In the genomic region with DNA sequence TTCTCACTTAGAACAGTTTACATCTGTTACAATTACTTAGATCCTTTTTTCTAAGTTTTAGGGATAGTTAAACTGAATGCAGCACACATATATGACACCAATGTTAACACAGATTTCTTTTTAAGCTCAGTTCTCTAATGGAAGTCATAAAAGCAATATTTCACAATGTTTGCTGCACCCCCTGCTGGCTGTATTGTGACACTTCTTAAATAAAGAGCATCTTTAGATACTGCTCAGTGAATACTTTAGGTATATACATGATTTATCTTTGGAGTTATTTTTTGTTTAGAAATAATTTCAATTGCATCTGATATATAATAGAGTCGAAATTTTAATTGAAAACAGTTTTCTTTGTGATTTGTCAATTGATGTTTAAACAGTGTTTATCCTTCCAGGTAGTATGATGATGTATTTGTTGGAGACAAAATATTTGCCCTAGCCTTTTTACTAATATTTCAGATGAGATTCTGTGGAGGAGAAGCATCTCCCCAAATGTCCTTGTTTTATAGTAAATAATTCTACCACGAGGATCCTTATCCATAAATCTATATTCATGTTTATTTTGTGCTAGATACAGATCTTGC, we compare ENCODE assay signal across 8 cellular contexts.
A peak's percentile ranks its signal among the peaks of the same experiment; 100 is the strongest.
DNase-seq lines count a peak whose midpoint lies in the region; ATAC-seq and TF ChIP-seq lines count a peak whose summit lies in the region.

No MANE protein-coding gene starts in this region.

- peak; percentile 73 for ATAC-seq in CD8-positive, alpha-beta T cell
- peak; percentile 64 for ATAC-seq in GM19023 (IDR thresholded peaks at IDR 0.05; ENCODE audit: unreplicated experiment)

- H3K9ac ChIP-seq in KMS-11: no peak overlapping the region

- no peaks in the 10 kb centered on the region for H3K79me2 ChIP-seq in KMS-11 (ENCODE audit: insufficient read depth, low read depth)

- H3K4me1 Mint-ChIP-seq in CD8-positive, alpha-beta T cell (ENCODE audit: low read depth): peaks cover 3% of the 10 kb centered on the region

- intact Hi-C loops in CD8-positive, alpha-beta T cell (cut with DNase I, micrococcal nuclease): loop anchor here (1.0 to 10.0 kb wide), 6 partner anchors 139 to 955 kb away; no protein-coding TSS in a partner anchor

- no peaks in the 10 kb centered on the region for H3K4me1 ChIP-seq in CD8-positive, alpha-beta T cell (ENCODE audit: insufficient read depth, low read length)
- H3K4me1 ChIP-seq in KMS-11 (ENCODE audit: low read depth, poor library complexity, severe bottlenecking): peaks cover 25% of the 10 kb centered on the region

- no peaks in the 10 kb centered on the region for H3K27me3 Mint-ChIP-seq in CD8-positive, alpha-beta T cell (ENCODE audit: low read depth)

- no peaks in the 10 kb centered on the region for H3K27me3 ChIP-seq in CD8-positive, alpha-beta T cell (ENCODE audit: insufficient read depth, low read length)
- H3K27me3 ChIP-seq in KMS-11 (ENCODE audit: insufficient read depth, low read depth): no peaks in the 10 kb centered on the region

- POLR2A ChIA-PET in CD8-positive, alpha-beta T cell (lab: Charles Lee): interaction anchor here (1.6 kb wide), 1 partner anchor 119 kb away, joined by 3 read pairs; no protein-coding TSS in a partner anchor

- H3K27ac ChIP-seq in CD8-positive, alpha-beta T cell (ENCODE audit: low read depth, low read length): no peak overlapping the region
- H3K27ac ChIP-seq in KMS-11: no peak overlapping the region

- H3K4me2 ChIP-seq in KMS-11: no peak overlapping the region

- CTCF ChIA-PET in CD8-positive, alpha-beta T cell (lab: Charles Lee): interaction anchor here (0.6 to 14.5 kb wide), 23 partner anchors 8 to 955 kb away, joined by 3 to 278 read pairs (median 3); a partner anchor contains a TSS

- H3K9me3 Mint-ChIP-seq in CD8-positive, alpha-beta T cell: no peaks in the 10 kb centered on the region

- H4K20me1 ChIP-seq in KMS-11 (ENCODE audit: insufficient read depth): no peaks in the 10 kb centered on the region

- H2AFZ ChIP-seq in KMS-11 (ENCODE audit: low read depth): no peak overlapping the region

- H3K36me3 Mint-ChIP-seq in CD8-positive, alpha-beta T cell: peaks cover 3% of the 10 kb centered on the region

- H3K4me3 ChIP-seq in CD8-positive, alpha-beta T cell (ENCODE audit: low read depth, low read length): no peak overlapping the region
- H3K4me3 ChIP-seq in KMS-11 (IDR thresholded peaks at IDR 0.05; ENCODE audit: insufficient read depth, low read depth, low read length): no peak overlapping the region

- peak; percentile 92 for TF ChIP-seq CTCF in CD8-positive, alpha-beta T cell (IDR thresholded peaks at IDR 0.05)
- TF ChIP-seq CTCF in KMS-11 (conservative IDR thresholded peaks at IDR 0.05; ENCODE audit: low read depth, low read length): peak; percentile 94

- H3K9me3 ChIP-seq in CD8-positive, alpha-beta T cell (ENCODE audit: low read length): no peaks in the 10 kb centered on the region

- H3K4me3 Mint-ChIP-seq in CD8-positive, alpha-beta T cell: no peak overlapping the region

- peak in 6 of 7 experiments; percentile 20 to 55 (median 42) for DNase-seq in CD8-positive, alpha-beta T cell
- DNase-seq in RPMI7951 (ENCODE audit: low read depth) (peak; percentile 59), amniotic epithelial cell (ENCODE audit: low read depth) (peak; percentile 66), iris pigment epithelial cell (ENCODE audit: low read depth) (peak; percentile 72), cortex of kidney (lab: John Stamatoyannopoulos, UW) (no peak)
- peak; percentile 16 to 30 for DNase-seq in stimulated activated CD4-positive, alpha-beta T cell treated with anti-CD3 and anti-CD28 coated beads, Interleukin-4, amount 100 ng/mL, for 48 hours (ENCODE audit: low read depth in 2 of 2)

- no peaks in the 10 kb centered on the region for H3K36me3 ChIP-seq in CD8-positive, alpha-beta T cell (ENCODE audit: insufficient read depth, low read length)
- no peaks in the 10 kb centered on the region for H3K36me3 ChIP-seq in KMS-11 (ENCODE audit: insufficient read depth)

- no peak overlapping the region for H3K27ac Mint-ChIP-seq in CD8-positive, alpha-beta T cell
